ENCODE assay signal across 16 cellular contexts in genomic region chr6:21831531-21832291, GRCh38.
DNase-seq lines count a peak whose midpoint lies in the region; ATAC-seq and TF ChIP-seq lines count a peak whose summit lies in the region.
"Had no signal": no experiment of that assay in that cellular context is flagged by ENCODE, and none has a peak within 500 bp of the region (broad histone marks: within the 10 kb centered on the region; RNA-seq: fewer than 3 reads in every experiment).

No MANE protein-coding gene starts in this region.

- H3K27ac Mint-ChIP-seq in activated CD4-positive, alpha-beta T cell treated with anti-CD3 and anti-CD28 coated beads for 36 hours, result peak overlapping the region; percentile 61
- no peak overlapping the region for H3K27ac Mint-ChIP-seq in activated CD4-positive, alpha-beta T cell treated with anti-CD3 and anti-CD28 coated beads, Interleukin-2, amount 10 ng/mL, durations not matched to agents 7 days and 5 days
- H3K27ac Mint-ChIP-seq in glutamatergic neuron (ENCODE audit: unreplicated experiment), result peak overlapping the region; percentile 15
- H3K27ac Mint-ChIP-seq: HFFc6 had no signal

- H3K36me3 Mint-ChIP-seq in activated CD4-positive, alpha-beta T cell treated with anti-CD3 and anti-CD28 coated beads for 36 hours (ENCODE audit: low read depth), result no peaks in the 10 kb centered on the region
- H3K36me3 Mint-ChIP-seq in activated CD4-positive, alpha-beta T cell treated with anti-CD3 and anti-CD28 coated beads, Interleukin-2, amount 10 ng/mL, durations not matched to agents 7 days and 5 days (ENCODE audit: low read depth), result no peaks in the 10 kb centered on the region
- peaks cover 4% of the 10 kb centered on the region for H3K36me3 Mint-ChIP-seq in glutamatergic neuron (ENCODE audit: unreplicated experiment)

- DNase-seq in activated CD4-positive, alpha-beta T cell treated with anti-CD3 and anti-CD28 coated beads for 36 hours, result no peak
- no peak for DNase-seq in activated CD4-positive, alpha-beta T cell treated with anti-CD3 and anti-CD28 coated beads, Interleukin-2, amount 10 ng/mL, durations not matched to agents 7 days and 5 days
- peak; percentile 93 for DNase-seq in astrocyte of the cerebellum (ENCODE audit: low read depth)
- DNase-seq in glutamatergic neuron, result no peak
- DNase-seq in stromal cell of bone marrow (ENCODE audit: low read depth), result peak; percentile 37
- DNase-seq in colonic mucosa, result no peak
- DNase-seq in NOMO-1 treated with dmso at 0.1 percent for 144 hours (lab: John Stamatoyannopoulos, UW; ENCODE audit: unreplicated experiment), result no peak
- no peak for DNase-seq in NCI-H187 treated with DMSO at 0.1 percent for 48 hours (lab: John Stamatoyannopoulos, UW)
- DNase-seq: activated CD4-positive, alpha-beta T cell treated with anti-CD3 and anti-CD28 coated beads, Interleukin-2, amount 50 U/mL, for 1 hour; activated effector memory CD4-positive, alpha-beta T cell treated with anti-CD3 and anti-CD28 coated beads, Interleukin-2, amount 50 U/mL, for 16 hours; cerebellar nuclear complex; foreskin keratinocyte; HFFc6; NCI-H2081; NK-92 treated with Interleukin-12 subunit alpha and Interleukin-12 subunit beta, amount 100 ng/mL, for 24 hours had no signal

- POLR2A ChIA-PET in activated CD4-positive, alpha-beta T cell treated with anti-CD3 and anti-CD28 coated beads for 36 hours (lab: Charles Lee), result no interaction called here
- POLR2A ChIA-PET in activated CD4-positive, alpha-beta T cell treated with anti-CD3 and anti-CD28 coated beads, Interleukin-2, amount 10 ng/mL, durations not matched to agents 7 days and 5 days (lab: Charles Lee), result interaction anchor here (0.6 kb wide), 1 partner anchor 160 kb away, joined by 3 read pairs; no protein-coding TSS in a partner anchor

- CTCF ChIA-PET in activated CD4-positive, alpha-beta T cell treated with anti-CD3 and anti-CD28 coated beads for 36 hours (lab: Charles Lee), result no interaction called here
- CTCF ChIA-PET in activated CD4-positive, alpha-beta T cell treated with anti-CD3 and anti-CD28 coated beads, Interleukin-2, amount 10 ng/mL, durations not matched to agents 7 days and 5 days (lab: Charles Lee), result no interaction called here

- peaks cover 39% of the 10 kb centered on the region for H3K4me1 Mint-ChIP-seq in activated CD4-positive, alpha-beta T cell treated with anti-CD3 and anti-CD28 coated beads for 36 hours
- H3K4me1 Mint-ChIP-seq in activated CD4-positive, alpha-beta T cell treated with anti-CD3 and anti-CD28 coated beads, Interleukin-2, amount 10 ng/mL, durations not matched to agents 7 days and 5 days, result peaks cover 16% of the 10 kb centered on the region
- peaks cover 47% of the 10 kb centered on the region for H3K4me1 Mint-ChIP-seq in glutamatergic neuron (ENCODE audit: low read depth, unreplicated experiment)

- H3K27ac ChIP-seq in colonic mucosa, result no peak overlapping the region
- H3K27ac ChIP-seq: foreskin keratinocyte had no signal

- no peaks in the 10 kb centered on the region for H3K36me3 ChIP-seq in colonic mucosa

- no peaks in the 10 kb centered on the region for H3K4me1 ChIP-seq in colonic mucosa
- H3K4me1 ChIP-seq: A549, foreskin keratinocyte had no signal

- intact Hi-C loops in activated CD4-positive, alpha-beta T cell treated with anti-CD3 and anti-CD28 coated beads for 36 hours (cut with DNase I, micrococcal nuclease), result no loop called here
- intact Hi-C loops in colonic mucosa (cut with DNase I), result no loop called here

- peaks cover 3% of the 10 kb centered on the region for H3K27me3 Mint-ChIP-seq in activated CD4-positive, alpha-beta T cell treated with anti-CD3 and anti-CD28 coated beads for 36 hours
- no peaks in the 10 kb centered on the region for H3K27me3 Mint-ChIP-seq in activated CD4-positive, alpha-beta T cell treated with anti-CD3 and anti-CD28 coated beads, Interleukin-2, amount 10 ng/mL, durations not matched to agents 7 days and 5 days
- H3K27me3 Mint-ChIP-seq in glutamatergic neuron (ENCODE audit: unreplicated experiment), result peaks cover 2% of the 10 kb centered on the region

- no peak overlapping the region for H3K4me3 ChIP-seq in astrocyte of the cerebellum (ENCODE audit: low read depth, low read length)
- H3K4me3 ChIP-seq in colonic mucosa, result no peak overlapping the region
- H3K4me3 ChIP-seq: A549 had no signal

- no peak overlapping the region for H3K4me3 Mint-ChIP-seq in activated CD4-positive, alpha-beta T cell treated with anti-CD3 and anti-CD28 coated beads for 36 hours
- H3K4me3 Mint-ChIP-seq in activated CD4-positive, alpha-beta T cell treated with anti-CD3 and anti-CD28 coated beads, Interleukin-2, amount 10 ng/mL, durations not matched to agents 7 days and 5 days, result no peak overlapping the region
- H3K4me3 Mint-ChIP-seq in glutamatergic neuron (ENCODE audit: unreplicated experiment), result no peak overlapping the region
- H3K4me3 Mint-ChIP-seq: HFFc6 had no signal

- H3K9me3 Mint-ChIP-seq in activated CD4-positive, alpha-beta T cell treated with anti-CD3 and anti-CD28 coated beads for 36 hours (ENCODE audit: low read depth), result no peaks in the 10 kb centered on the region
- no peaks in the 10 kb centered on the region for H3K9me3 Mint-ChIP-seq in activated CD4-positive, alpha-beta T cell treated with anti-CD3 and anti-CD28 coated beads, Interleukin-2, amount 10 ng/mL, durations not matched to agents 7 days and 5 days
- peaks cover 12% of the 10 kb centered on the region for H3K9me3 Mint-ChIP-seq in glutamatergic neuron (ENCODE audit: unreplicated experiment)
- H3K9me3 Mint-ChIP-seq: HFFc6 had no signal

- in situ Hi-C loops in astrocyte of the cerebellum (cut with HindIII; ENCODE audit: low sequenced_read_pairs), result no loop called here

- H3K9ac ChIP-seq in colonic mucosa (ENCODE audit: low read depth in 2 of 2, low read length in 2 of 2), result no peak overlapping the region

- no peak for TF ChIP-seq CTCF in astrocyte of the cerebellum (IDR thresholded peaks at IDR 0.05; ENCODE audit: low read depth, low read length, missing control alignments)
- TF ChIP-seq CTCF in glutamatergic neuron (IDR thresholded peaks at IDR 0.05; ENCODE audit: partially characterized antibody, unreplicated experiment), result no peak
- no peak for TF ChIP-seq CTCF in colonic mucosa (IDR thresholded peaks at IDR 0.05)

- H3K9me3 ChIP-seq in colonic mucosa, result no peaks in the 10 kb centered on the region
- H3K9me3 ChIP-seq: A549 had no signal

- no peaks in the 10 kb centered on the region for H3K27me3 ChIP-seq in colonic mucosa
- H3K27me3 ChIP-seq: foreskin keratinocyte had no signal

- ATAC-seq in activated CD4-positive, alpha-beta T cell treated with anti-CD3 and anti-CD28 coated beads for 36 hours, result no peak
- ATAC-seq: A549, foreskin keratinocyte had no signal

Comparison
In these comparisons a context has a peak if more than half of its experiments do, and no peak if none do; other contexts are left out.
1. DNase-seq: peak in astrocyte of the cerebellum (single experiment) and stromal cell of bone marrow (single experiment); none in activated CD4-positive, alpha-beta T cell treated with anti-CD3 and anti-CD28 coated beads for 36 hours (single experiment), activated CD4-positive, alpha-beta T cell treated with anti-CD3 and anti-CD28 coated beads, Interleukin-2, amount 10 ng/mL, durations not matched to agents 7 days and 5 days (single experiment), glutamatergic neuron (single experiment), colonic mucosa (single experiment), NOMO-1 treated with dmso at 0.1 percent for 144 hours (single experiment) and NCI-H187 treated with DMSO at 0.1 percent for 48 hours (single experiment).